Comparison of ENCODE assay signal across 14 cellular contexts in genomic region chr9:93287189-93287552, GRCh38.
A peak's percentile ranks its signal among the peaks of the same experiment; 100 is the strongest.
DNase-seq lines count a peak whose midpoint lies in the region; ATAC-seq and TF ChIP-seq lines count a peak whose summit lies in the region.
"Had no signal": no experiment of that assay in that cellular context is flagged by ENCODE, and none has a peak within 500 bp of the region (broad histone marks: within the 10 kb centered on the region; RNA-seq: fewer than 3 reads in every experiment).

No MANE protein-coding gene starts in this region.

- peaks cover 0 to 15% (median 0%) of the 10 kb centered on the region in 11 experiments; a peak in 4 of 22 replicates for H4K20me1 ChIP-seq in BLaER1 treated with 17β-estradiol and CSF1 and Interleukin-3, amounts not matched to agents 10 nM and 100 nM
- H4K20me1 ChIP-seq in osteoblast (ENCODE audit: insufficient read depth, low read length), result no peaks in the 10 kb centered on the region

- POLR2A ChIA-PET in GM10248 (lab: Yijun Ruan, JAX), result no interaction called here

- H3K79me2 ChIP-seq in osteoblast (ENCODE audit: insufficient read depth, low read length), result no peaks in the 10 kb centered on the region

- ATAC-seq in aorta (ENCODE audit: low FRiP score) (no peak), GM19467 (IDR thresholded peaks at IDR 0.05; ENCODE audit: unreplicated experiment) (no peak)
- ATAC-seq: CD8-positive, alpha-beta T cell; PC-3 had no signal

- H3K27me3 ChIP-seq in BLaER1 treated with 17β-estradiol and CSF1 and Interleukin-3, amounts not matched to agents 10 nM and 100 nM, result peaks cover 0 to 42% (median 0%) of the 10 kb centered on the region in 11 experiments; a peak in 7 of 22 replicates
- H3K27me3 ChIP-seq in osteoblast (ENCODE audit: insufficient read depth, low read length), result peaks cover 2% of the 10 kb centered on the region
- H3K27me3 ChIP-seq in aorta (ENCODE audit: control insufficient read depth in 1 of 2, insufficient read depth in 2 of 2, low read length in 1 of 2), result no peaks in the 10 kb centered on the region

- H3K36me3 ChIP-seq in BLaER1 treated with 17β-estradiol and CSF1 and Interleukin-3, amounts not matched to agents 10 nM and 100 nM, result no peaks in the 10 kb centered on the region
- H3K36me3 ChIP-seq in osteoblast (ENCODE audit: insufficient read depth, low read length) (no peaks in the 10 kb centered on the region), aorta (ENCODE audit: control insufficient read depth in 1 of 2, insufficient read depth in 2 of 2, low read length in 1 of 2) (no peaks in the 10 kb centered on the region)
- H3K36me3 ChIP-seq: HAP-1 had no signal

- H3K4me1 ChIP-seq in BLaER1 treated with 17β-estradiol and CSF1 and Interleukin-3, amounts not matched to agents 10 nM and 100 nM, result peaks cover 38 to 68% (median 66%) of the 10 kb centered on the region in 10 experiments
- no peaks in the 10 kb centered on the region for H3K4me1 ChIP-seq in osteoblast (ENCODE audit: insufficient read depth, low read length)
- H3K4me1 ChIP-seq in aorta (ENCODE audit: control insufficient read depth in 1 of 2, insufficient read depth in 2 of 2, low read length in 2 of 2), result no peaks in the 10 kb centered on the region
- H3K4me1 ChIP-seq: HAP-1 had no signal

- H3K4me3 ChIP-seq in BLaER1 treated with 17β-estradiol and CSF1 and Interleukin-3, amounts not matched to agents 10 nM and 100 nM, result no peak overlapping the region
- no peak overlapping the region for H3K4me3 ChIP-seq in osteoblast (ENCODE audit: insufficient read depth, low read length)
- H3K4me3 ChIP-seq in aorta (ENCODE audit: low read length in 2 of 2), result no peak overlapping the region
- H3K4me3 ChIP-seq: HAP-1 had no signal

- TF ChIP-seq POLR2A in Raji (IDR thresholded peaks at IDR 0.05; ENCODE audit: insufficient read depth, low read depth, low read length), result peak; percentile 52

- H3K27ac ChIP-seq in BLaER1 treated with 17β-estradiol and CSF1 and Interleukin-3, amounts not matched to agents 10 nM and 100 nM, result no peak overlapping the region
- H3K27ac ChIP-seq in osteoblast (ENCODE audit: low read depth, low read length) (no peak overlapping the region), aorta (ENCODE audit: low read depth in 1 of 2, low read length in 2 of 2) (no peak overlapping the region)

- H3K4me2 ChIP-seq in BLaER1 treated with 17β-estradiol and CSF1 and Interleukin-3, amounts not matched to agents 10 nM and 100 nM, result peak overlapping the region in 10 of 11 experiments; percentile 16 to 94 (median 84); a peak in 17 of 22 replicates
- no peak overlapping the region for H3K4me2 ChIP-seq in osteoblast (ENCODE audit: insufficient read depth, low read length)

- CTCF ChIA-PET in GM10248 (lab: Yijun Ruan, JAX), result no interaction called here

- H3K9me3 ChIP-seq in BLaER1 treated with 17β-estradiol and CSF1 and Interleukin-3, amounts not matched to agents 10 nM and 100 nM (replicated peaks in 1 of 11), result peaks cover 5 to 16% (median 10%) of the 10 kb centered on the region in 11 experiments; a peak in 12 of 22 replicates
- H3K9me3 ChIP-seq in osteoblast (ENCODE audit: low read depth, low read length), result no peaks in the 10 kb centered on the region
- no peaks in the 10 kb centered on the region for H3K9me3 ChIP-seq in aorta (ENCODE audit: control insufficient read depth, low read length)
- H3K9me3 ChIP-seq: HAP-1 had no signal

- DNase-seq in GM10248 (ENCODE audit: extremely low spot score) (peak; percentile 1), osteoblast (ENCODE audit: insufficient read length, low spot score, missing footprints) (peak; percentile 69), cortex of kidney (lab: John Stamatoyannopoulos, UW) (no peak), aorta (no peak)
- DNase-seq: ACHN; CD8-positive, alpha-beta T cell; DMS 273 treated with DMSO at 0.1 percent for 48 hours; IMR-90; NCI-H345; PC-3 had no signal

- no peak overlapping the region for H3K9ac ChIP-seq in BLaER1 treated with 17β-estradiol and CSF1 and Interleukin-3, amounts not matched to agents 10 nM and 100 nM

- no peak for TF ChIP-seq CTCF in GM10248 (IDR thresholded peaks at IDR 0.05; ENCODE audit: control extremely low read depth, extremely low read depth, low read depth, missing control alignments)
- no peak for TF ChIP-seq CTCF in osteoblast (IDR thresholded peaks at IDR 0.05; ENCODE audit: extremely low read depth, low read depth, low read length)

- no peak overlapping the region for H2AFZ ChIP-seq in osteoblast (ENCODE audit: low read length)

- WGBS in aorta, 2 donors, result 87 to 90% methylated on average over 10 of the region's 10 CpGs

- intact Hi-C loops in aorta (cut with DNase I), result no loop called here

Comparison
In these comparisons a context has a peak if more than half of its experiments do, and no peak if none do; other contexts are left out.
1. DNase-seq: peak in GM10248 (single experiment) and osteoblast (single experiment); none in cortex of kidney (single experiment) and aorta (0 of 2).